8 cellular contexts compared by ENCODE assay signal in genomic region chr15:84079885-84080777, GRCh38.
DNase-seq lines count a peak whose midpoint lies in the region; ATAC-seq and TF ChIP-seq lines count a peak whose summit lies in the region.

No MANE protein-coding gene starts in this region.

- 3% methylated on average over 65 of the region's 65 CpGs for WGBS in urinary bladder

- no peak overlapping the region for H3K27ac ChIP-seq in urinary bladder (ENCODE audit: low read depth)

- H3K4me3 ChIP-seq in urinary bladder (ENCODE audit: low read depth, low read length), result peak overlapping the region; percentile 28

- H3K4me3 Mint-ChIP-seq in glutamatergic neuron (ENCODE audit: unreplicated experiment) (peak overlapping the region; percentile 95), osteocyte (ENCODE audit: unreplicated experiment) (peak overlapping the region; percentile 73)

- H3K4me1 ChIP-seq in urinary bladder (ENCODE audit: insufficient read depth), result no peaks in the 10 kb centered on the region

- H3K36me3 ChIP-seq in urinary bladder (ENCODE audit: insufficient read depth), result no peaks in the 10 kb centered on the region

- H3K9me3 Mint-ChIP-seq in glutamatergic neuron (ENCODE audit: unreplicated experiment) (no peaks in the 10 kb centered on the region), osteocyte (ENCODE audit: unreplicated experiment) (peaks cover 3% of the 10 kb centered on the region)

- TF ChIP-seq CTCF in GM13976 (IDR thresholded peaks at IDR 0.05; ENCODE audit: borderline replicate concordance, control extremely low read depth, extremely low read depth, insufficient read depth, missing control alignments) (no peak), glutamatergic neuron (IDR thresholded peaks at IDR 0.05; ENCODE audit: partially characterized antibody, unreplicated experiment) (no peak), osteocyte (IDR thresholded peaks at IDR 0.05) (no peak)

- H3K27me3 Mint-ChIP-seq in glutamatergic neuron (ENCODE audit: unreplicated experiment) (peaks cover 10% of the 10 kb centered on the region), osteocyte (ENCODE audit: unreplicated experiment) (peaks cover 43% of the 10 kb centered on the region)

- H3K4me1 Mint-ChIP-seq in glutamatergic neuron (ENCODE audit: low read depth, unreplicated experiment), result peaks cover 2% of the 10 kb centered on the region
- H3K4me1 Mint-ChIP-seq in osteocyte (ENCODE audit: unreplicated experiment), result peaks cover 12% of the 10 kb centered on the region

- in situ Hi-C loops in GM13976 (cut with MboI; ENCODE audit: low sequenced_read_pairs, unreplicated experiment), result no loop called here

- H3K36me3 Mint-ChIP-seq in glutamatergic neuron (ENCODE audit: unreplicated experiment) (no peaks in the 10 kb centered on the region), osteocyte (ENCODE audit: unreplicated experiment) (no peaks in the 10 kb centered on the region)

- DNase-seq in GM13976 (ENCODE audit: low spot score) (peak; percentile 67), NCI-H510A (lab: John Stamatoyannopoulos, UW) (peak; percentile 42), glutamatergic neuron (peak; percentile 78), osteocyte (ENCODE audit: extremely low spot score, unreplicated experiment) (peak; percentile 84), HuH-7.5 (ENCODE audit: low spot score) (no peak)
- DNase-seq in activated T-helper 1 cell treated with anti-CD3 and anti-CD28 coated beads, Interleukin-2, amount 50 U/mL, for 16 hours (ENCODE audit: low read depth in 1 of 2, low spot score in 1 of 2), result peak; percentile 2 to 3

- peak; percentile 89 for ATAC-seq in HG02870 (IDR thresholded peaks at IDR 0.05; ENCODE audit: unreplicated experiment)

- H3K27ac Mint-ChIP-seq in glutamatergic neuron (ENCODE audit: unreplicated experiment) (no peak overlapping the region), osteocyte (ENCODE audit: unreplicated experiment) (no peak overlapping the region)
